In the genomic region with DNA sequence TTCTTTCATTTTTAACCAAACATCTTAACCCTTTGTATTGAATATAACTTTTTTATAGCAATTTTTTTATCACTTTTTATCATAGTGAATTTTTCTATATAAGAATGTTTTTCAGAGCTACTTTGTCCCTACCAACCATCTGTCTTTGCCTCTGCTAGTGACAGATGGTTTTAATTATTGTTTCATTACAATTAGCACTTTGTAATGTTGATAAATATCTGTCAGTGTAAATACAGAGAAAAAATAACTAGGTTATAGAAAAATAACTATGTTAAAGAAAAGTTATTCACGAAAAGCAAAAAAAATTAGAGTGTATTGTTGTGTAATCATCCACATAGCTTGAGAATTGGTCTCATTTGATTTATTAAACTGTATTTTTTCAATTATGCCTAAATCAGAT, we compare ENCODE assay signal across 29 cellular contexts.
"Had no signal": no experiment of that assay in that cellular context is flagged by ENCODE, and none has a peak within 500 bp of the region (broad histone marks: within the 10 kb centered on the region; RNA-seq: fewer than 3 reads in every experiment).

No MANE protein-coding gene starts in this region.

- H3K27me3 ChIP-seq: body of pancreas, gastrocnemius medialis, heart right ventricle had no signal

- H3K4me3 ChIP-seq: body of pancreas, coronary artery, dorsolateral prefrontal cortex, gastrocnemius medialis, heart right ventricle had no signal

- H3K36me3 ChIP-seq: gastrocnemius medialis, heart right ventricle, WERI-Rb-1 had no signal

- ATAC-seq: activated CD4-positive, CD25-positive, alpha-beta regulatory T cell treated with anti-CD3 and anti-CD28 coated beads, Interleukin-2, amount 50 U/mL, for 24 hours; activated CD8-positive, alpha-beta T cell treated with anti-CD3 and anti-CD28 coated beads for 36 hours; activated T-cell treated with anti-CD3 and anti-CD28 coated beads, Interleukin-2, amount 50 U/mL, for 4 hours; activated T-helper 17 cell treated with anti-CD3 and anti-CD28 coated beads, Interleukin-2, amount 50 U/mL, for 72 hours; body of pancreas; esophagus mucosa; gastrocnemius medialis; heart right ventricle; T-helper 17 cell had no signal

- H3K9me3 ChIP-seq: body of pancreas, gastrocnemius medialis had no signal

- H3K4me1 ChIP-seq: body of pancreas, gastrocnemius medialis, heart right ventricle had no signal

- DNase-seq: activated B cell treated with CpG ODN at 0.5 μM for 24 hours; activated CD4-positive, alpha-beta T cell treated with anti-CD3 and anti-CD28 coated beads for 48 hours; activated CD4-positive, alpha-beta T cell treated with anti-CD3 and anti-CD28 coated beads, Interleukin-2, amount 50 U/mL, for 1 hour; activated CD4-positive, alpha-beta T cell treated with anti-CD3 and anti-CD28 coated beads, Interleukin-2, amount 50 U/mL, for 48 hours; activated CD8-positive, alpha-beta memory T cell treated with anti-CD3 and anti-CD28 coated beads for 24 hours; activated CD8-positive, alpha-beta T cell treated with anti-CD3 and anti-CD28 coated beads for 36 hours; activated effector memory CD4-positive, alpha-beta T cell treated with Interleukin-2 at 50 U/mL for 16 hours; activated gamma-delta T cell treated with Interleukin-2 at 50 U/mL for 16 hours; activated naive CD4-positive, alpha-beta T cell treated with anti-CD3 and anti-CD28 coated beads, Interleukin-2, amount 50 U/mL, for 16 hours; activated naive CD4-positive, alpha-beta T cell treated with Interleukin-2 at 50 U/mL for 16 hours; activated T-cell treated with anti-CD3 and anti-CD28 coated beads, Interleukin-2, amount 50 U/mL, for 4 hours; amniotic stem cell; aorta; body of pancreas; cerebellar nuclear complex; effector memory CD4-positive, alpha-beta T cell; endodermal cell; foreskin fibroblast; gastrocnemius medialis; heart right ventricle; hippocampal formation; T-helper 17 cell; T1000; WERI-Rb-1 had no signal

- H3K27ac ChIP-seq: body of pancreas, coronary artery, gastrocnemius medialis, heart right ventricle, WERI-Rb-1 had no signal
